ENCODE assay signal across 1 cellular context in genomic region chr21:45740088-45740440, GRCh38.
TF ChIP-seq lines count a peak whose summit lies in the region.

No MANE protein-coding gene starts in this region.

TF ChIP-seq in GM23338, 12 proteins besides CTCF, POLR2A, EP300 and RAD21 (continued from another document):
- TF ChIP-seq ZNF462 (CRISPR knock-in tag; IDR thresholded peaks at IDR 0.05): no peak
